In genomic region chr4:42074294-42074693, GRCh38 we compare ENCODE assay signal across 20 cellular contexts.
"Had no signal": no experiment of that assay in that cellular context is flagged by ENCODE, and none has a peak within 500 bp of the region (broad histone marks: within the 10 kb centered on the region; RNA-seq: fewer than 3 reads in every experiment).

No MANE protein-coding gene starts in this region.

- FAIRE-seq: K562 had no signal

- H3K27ac ChIP-seq: ascending aorta had no signal

- H3K9me3 ChIP-seq: ascending aorta had no signal

- DNase-seq: activated CD4-positive, alpha-beta T cell treated with anti-CD3 and anti-CD28 coated beads for 4 hours; activated CD8-positive, alpha-beta memory T cell treated with anti-CD3 and anti-CD28 coated beads, Interleukin-2, amount 50 U/mL, for 4 hours; activated CD8-positive, alpha-beta T cell treated with anti-CD3 and anti-CD28 coated beads for 36 hours; activated effector memory CD4-positive, alpha-beta T cell treated with Interleukin-2 at 50 U/mL for 16 hours; activated naive CD4-positive, alpha-beta T cell; activated naive CD8-positive, alpha-beta T cell treated with anti-CD3 and anti-CD28 coated beads, Interleukin-2, amount 50 U/mL, for 24 hours; amniotic stem cell; Karpas-422; MM.1S; NCI-H146; NCI-H187 treated with DMSO at 0.1 percent for 48 hours; NCI-H2081 treated with DMSO at 0.1 percent for 48 hours; NCI-H2171 treated with DMSO at 0.1 percent for 48 hours; NCI-H345; NCI-H510A; NCI-H526 treated with DMSO at 0.1 percent for 48 hours; NCI-H82; SIG-M5 had no signal

- H3K27me3 ChIP-seq: ascending aorta had no signal

- H3K4me3 ChIP-seq: ascending aorta, K562 had no signal

- H3K4me1 ChIP-seq: ascending aorta had no signal
